In genomic region chr1:167805041-167805556, GRCh38 we compare ENCODE assay signal across 10 cellular contexts.
DNase-seq lines count a peak whose midpoint lies in the region; ATAC-seq lines count a peak whose summit lies in the region.
"Had no signal": no experiment of that assay in that cellular context is flagged by ENCODE, and none has a peak within 500 bp of the region (broad histone marks: within the 10 kb centered on the region; RNA-seq: fewer than 3 reads in every experiment).

No MANE protein-coding gene starts in this region.

- peak overlapping the region; percentile 5 for H3K4me3 ChIP-seq in Jurkat, Clone E6-1 (ENCODE audit: low read length)

- H3K9me3 Mint-ChIP-seq in activated naive CD8-positive, alpha-beta T cell treated with anti-CD3 and anti-CD28 coated beads for 36 hours: no peaks in the 10 kb centered on the region
- no peaks in the 10 kb centered on the region for H3K9me3 Mint-ChIP-seq in stimulated activated memory B cell treated with anti-CD40 and anti-IgM and Interleukin-4, amounts not matched to agents 10 μg/mL and 1 μg/mL and 100 μg/mL, for 72 hours

- DNase-seq in activated gamma-delta T cell treated with Interleukin-2 at 50 U/mL for 16 hours (peak; percentile 8), activated gamma-delta T cell (lab: John Stamatoyannopoulos, UW) (no peak), GF-D8 (lab: John Stamatoyannopoulos, UW) (no peak), midbrain (lab: John Stamatoyannopoulos, UW) (no peak), SHP77 (lab: John Stamatoyannopoulos, UW) (no peak)
- peak; percentile 88 for DNase-seq in Jurkat, Clone E6-1 (ENCODE audit: low read depth, low spot score)
- no peak for DNase-seq in activated naive CD8-positive, alpha-beta T cell treated with anti-CD3 and anti-CD28 coated beads for 36 hours
- DNase-seq: NCI-H510A had no signal

- no peak overlapping the region for H3K4me3 Mint-ChIP-seq in activated naive CD8-positive, alpha-beta T cell treated with anti-CD3 and anti-CD28 coated beads for 36 hours
- H3K4me3 Mint-ChIP-seq in stimulated activated memory B cell treated with anti-CD40 and anti-IgM and Interleukin-4, amounts not matched to agents 10 μg/mL and 1 μg/mL and 100 μg/mL, for 72 hours: no peak overlapping the region
- H3K4me3 Mint-ChIP-seq: brain had no signal

- peak; percentile 48 for ATAC-seq in stimulated activated memory B cell treated with anti-CD40 and anti-IgM and Interleukin-4, amounts not matched to agents 10 μg/mL and 1 μg/mL and 100 μg/mL, for 72 hours

- H3K36me3 Mint-ChIP-seq in activated naive CD8-positive, alpha-beta T cell treated with anti-CD3 and anti-CD28 coated beads for 36 hours: no peaks in the 10 kb centered on the region
- no peaks in the 10 kb centered on the region for H3K36me3 Mint-ChIP-seq in stimulated activated memory B cell treated with anti-CD40 and anti-IgM and Interleukin-4, amounts not matched to agents 10 μg/mL and 1 μg/mL and 100 μg/mL, for 72 hours

- H3K27me3 Mint-ChIP-seq in activated naive CD8-positive, alpha-beta T cell treated with anti-CD3 and anti-CD28 coated beads for 36 hours: no peaks in the 10 kb centered on the region
- peaks cover 10% of the 10 kb centered on the region for H3K27me3 Mint-ChIP-seq in stimulated activated memory B cell treated with anti-CD40 and anti-IgM and Interleukin-4, amounts not matched to agents 10 μg/mL and 1 μg/mL and 100 μg/mL, for 72 hours
- H3K27me3 Mint-ChIP-seq: brain had no signal

- peaks cover 21% of the 10 kb centered on the region for H3K4me1 Mint-ChIP-seq in activated naive CD8-positive, alpha-beta T cell treated with anti-CD3 and anti-CD28 coated beads for 36 hours
- peaks cover 27% of the 10 kb centered on the region for H3K4me1 Mint-ChIP-seq in stimulated activated memory B cell treated with anti-CD40 and anti-IgM and Interleukin-4, amounts not matched to agents 10 μg/mL and 1 μg/mL and 100 μg/mL, for 72 hours

- H3K27ac Mint-ChIP-seq in activated naive CD8-positive, alpha-beta T cell treated with anti-CD3 and anti-CD28 coated beads for 36 hours: peak overlapping the region; percentile 10
- H3K27ac Mint-ChIP-seq in stimulated activated memory B cell treated with anti-CD40 and anti-IgM and Interleukin-4, amounts not matched to agents 10 μg/mL and 1 μg/mL and 100 μg/mL, for 72 hours: peak overlapping the region; percentile 69

Comparison
In these comparisons a context has a peak if more than half of its experiments do, and no peak if none do; other contexts are left out.
1. DNase-seq: peak in activated gamma-delta T cell treated with Interleukin-2 at 50 U/mL for 16 hours (single experiment) and Jurkat, Clone E6-1 (single experiment); none in activated gamma-delta T cell (single experiment), activated naive CD8-positive, alpha-beta T cell treated with anti-CD3 and anti-CD28 coated beads for 36 hours (single experiment), GF-D8 (single experiment), midbrain (single experiment) and SHP77 (0 of 2).